In genomic region chr2:98212733-98213132, GRCh38 we compare ENCODE assay signal across 16 cellular contexts.
"Had no signal": no experiment of that assay in that cellular context is flagged by ENCODE, and none has a peak within 500 bp of the region (broad histone marks: within the 10 kb centered on the region; RNA-seq: fewer than 3 reads in every experiment).

No MANE protein-coding gene starts in this region.

- H3K27me3 ChIP-seq: colonic mucosa, right atrium auricular region, uterus had no signal

- ATAC-seq: left colon; naive thymus-derived CD8-positive, alpha-beta T cell had no signal

- H3K9me3 Mint-ChIP-seq: type B pancreatic cell had no signal

- H3K27ac Mint-ChIP-seq: naive thymus-derived CD8-positive, alpha-beta T cell; type B pancreatic cell had no signal

- H3K4me3 Mint-ChIP-seq: naive thymus-derived CD8-positive, alpha-beta T cell; type B pancreatic cell had no signal

- H3K9me3 ChIP-seq: colonic mucosa, neutrophil, right atrium auricular region, uterus had no signal

- DNase-seq: colonic mucosa; dermis blood vessel endothelial cell; foreskin melanocyte; head of caudate nucleus; hippocampal formation; left colon; mesendoderm; naive thymus-derived CD8-positive, alpha-beta T cell; posterior cingulate gyrus; small intestine; stimulated activated CD4-positive, alpha-beta T cell treated with anti-CD3 and anti-CD28 coated beads, Interleukin-2, amount 100 ng/mL, for 48 hours; stimulated activated naive CD4-positive, alpha-beta T cell treated with Interleukin-2 at 50 U/mL for 16 hours; uterus had no signal

- H3K4me1 ChIP-seq: colonic mucosa, right atrium auricular region, uterus had no signal

- H3K36me3 Mint-ChIP-seq: type B pancreatic cell had no signal

- H3K27ac ChIP-seq: colonic mucosa, neutrophil, right atrium auricular region had no signal

- H3K4me1 Mint-ChIP-seq: naive thymus-derived CD8-positive, alpha-beta T cell had no signal

- H3K36me3 ChIP-seq: colonic mucosa, neutrophil, right atrium auricular region, uterus had no signal

- H3K4me3 ChIP-seq: colonic mucosa, right atrium auricular region, uterus had no signal
